ENCODE assay signal across 19 cellular contexts in the genomic region with DNA sequence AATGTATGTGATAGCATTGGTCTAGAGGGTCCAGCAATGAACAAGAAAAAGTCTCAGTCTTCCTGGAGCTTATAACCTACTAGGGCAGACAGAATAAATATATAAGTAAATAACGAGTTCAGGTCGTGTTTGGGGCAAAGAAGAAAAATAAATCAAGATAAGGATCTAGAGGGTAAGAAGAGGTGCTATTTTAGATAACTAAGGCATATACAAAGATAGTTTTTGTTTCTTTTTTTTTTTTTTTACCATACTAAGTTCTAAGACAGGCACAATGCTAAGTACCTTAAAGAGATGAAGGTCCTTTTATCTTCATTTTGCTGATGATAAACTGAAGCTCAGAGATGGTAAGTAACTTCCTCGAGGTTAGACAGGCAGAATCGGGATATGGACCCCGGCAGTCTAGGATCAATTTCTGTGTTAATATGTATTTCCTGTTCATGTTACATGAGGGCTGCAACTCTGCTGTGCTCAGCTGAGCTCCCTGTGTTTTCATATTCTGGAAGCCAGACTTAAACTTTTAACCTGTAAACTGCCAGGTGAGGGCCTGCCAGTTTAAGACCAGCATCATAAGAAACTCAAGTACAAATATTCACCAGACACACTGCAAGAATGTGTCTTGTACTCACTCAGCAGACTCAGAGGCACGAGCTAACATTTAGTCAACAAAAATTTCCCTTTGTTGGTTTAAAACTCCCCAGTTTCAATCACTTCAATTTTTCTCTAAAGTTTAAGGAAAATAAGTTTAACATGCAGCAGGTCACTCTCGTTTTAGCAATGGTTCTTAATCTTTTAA. TPM values are rescaled to one million over a fixed set of nuclear protein-coding genes. Genes with fewer than 3 reads are reported as not detected.
A peak's percentile ranks its signal among the peaks of the same experiment; 100 is the strongest.
DNase-seq lines count a peak whose midpoint lies in the region; ATAC-seq and TF ChIP-seq lines count a peak whose summit lies in the region.
"Had no signal": no experiment of that assay in that cellular context is flagged by ENCODE, and none has a peak within 500 bp of the region (broad histone marks: within the 10 kb centered on the region; RNA-seq: fewer than 3 reads in every experiment).

No MANE protein-coding gene starts in this region.

- peaks cover 31% of the 10 kb centered on the region for H3K4me1 Mint-ChIP-seq in activated CD8-positive, alpha-beta memory T cell treated with anti-CD3 and anti-CD28 coated beads, Interleukin-2, amount 10 ng/mL, durations not matched to agents 7 days and 5 days
- peaks cover 46% of the 10 kb centered on the region for H3K4me1 Mint-ChIP-seq in T-helper 17 cell
- peaks cover 33 to 38% of the 10 kb centered on the region in 2 donors for H3K4me1 Mint-ChIP-seq in effector memory CD8-positive, alpha-beta T cell (ENCODE audit: low read depth in 2 of 2)

- TF ChIP-seq POLR2A in gastrocnemius medialis (IDR thresholded peaks at IDR 0.05), result no peak

- CTCF ChIA-PET in activated CD8-positive, alpha-beta memory T cell treated with anti-CD3 and anti-CD28 coated beads, Interleukin-2, amount 10 ng/mL, durations not matched to agents 7 days and 5 days (lab: Charles Lee), result interaction anchor here (0.7 to 6.6 kb wide), 18 partner anchors 21 to 528 kb away, joined by 3 to 115 read pairs (median 4); a partner anchor contains a TSS

- peak; percentile 40 for ATAC-seq in activated CD8-positive, alpha-beta memory T cell treated with anti-CD3 and anti-CD28 coated beads, Interleukin-2, amount 10 ng/mL, durations not matched to agents 7 days and 5 days
- ATAC-seq in T-helper 17 cell (peak; percentile 49), gastrocnemius medialis (no peak), HG03025 (IDR thresholded peaks at IDR 0.05; ENCODE audit: low FRiP score, unreplicated experiment) (no peak)
- ATAC-seq in effector memory CD8-positive, alpha-beta T cell (replicated peaks), result peak; percentile 69
- ATAC-seq: A549, Panc1 had no signal

- H3K4me3 ChIP-seq in gastrocnemius medialis, result no peak overlapping the region
- H3K4me3 ChIP-seq: A549, SK-N-MC, vagina had no signal

- no peaks in the 10 kb centered on the region for H3K27me3 ChIP-seq in gastrocnemius medialis
- H3K27me3 ChIP-seq: vagina had no signal

- intact Hi-C loops in gastrocnemius medialis (cut with DNase I; ENCODE audit: low total_unique reads), result loop anchor here (5.0 to 10.0 kb wide), 4 partner anchors 124 to 529 kb away; a partner anchor contains a TSS

- in situ Hi-C loops in gastrocnemius medialis (cut with MboI; ENCODE audit: low sequenced_read_pairs in 4 of 4), result loop anchor here (5.0 to 25.0 kb wide), 4 partner anchors 127 to 529 kb away; no protein-coding TSS in a partner anchor

- peak overlapping the region; percentile 66 for H3K4me3 Mint-ChIP-seq in activated CD8-positive, alpha-beta memory T cell treated with anti-CD3 and anti-CD28 coated beads, Interleukin-2, amount 10 ng/mL, durations not matched to agents 7 days and 5 days
- peak overlapping the region; percentile 81 for H3K4me3 Mint-ChIP-seq in T-helper 17 cell
- peak overlapping the region; percentile 70 to 81 for H3K4me3 Mint-ChIP-seq in effector memory CD8-positive, alpha-beta T cell
- H3K4me3 Mint-ChIP-seq: endodermal cell had no signal

- H3K27ac Mint-ChIP-seq in activated CD8-positive, alpha-beta memory T cell treated with anti-CD3 and anti-CD28 coated beads, Interleukin-2, amount 10 ng/mL, durations not matched to agents 7 days and 5 days, result peak overlapping the region; percentile 81
- peak overlapping the region; percentile 91 for H3K27ac Mint-ChIP-seq in T-helper 17 cell
- H3K27ac Mint-ChIP-seq in effector memory CD8-positive, alpha-beta T cell, result peak overlapping the region; percentile 85 to 95
- H3K27ac Mint-ChIP-seq: endodermal cell had no signal

- no peaks in the 10 kb centered on the region for H3K9me3 Mint-ChIP-seq in activated CD8-positive, alpha-beta memory T cell treated with anti-CD3 and anti-CD28 coated beads, Interleukin-2, amount 10 ng/mL, durations not matched to agents 7 days and 5 days (ENCODE audit: low read depth)
- H3K9me3 Mint-ChIP-seq in effector memory CD8-positive, alpha-beta T cell, result no peaks in the 10 kb centered on the region
- H3K9me3 Mint-ChIP-seq: activated naive CD4-positive, alpha-beta T cell treated with anti-CD3 and anti-CD28 coated beads, Interleukin-2, amount 50 U/mL, for 72 hours; endodermal cell had no signal

- H3K36me3 ChIP-seq in gastrocnemius medialis, result no peaks in the 10 kb centered on the region
- H3K36me3 ChIP-seq: vagina had no signal

- TF ChIP-seq CTCF in gastrocnemius medialis (IDR thresholded peaks at IDR 0.05 in 4 of 5, conservative IDR thresholded peaks at IDR 0.05 in 1 of 5), result no peak

- H3K4me1 ChIP-seq in gastrocnemius medialis, result peaks cover 82 to 93% of the 10 kb centered on the region in 2 donors
- H3K4me1 ChIP-seq: A549 had no signal

- no peak for DNase-seq in activated CD8-positive, alpha-beta memory T cell treated with anti-CD3 and anti-CD28 coated beads, Interleukin-2, amount 10 ng/mL, durations not matched to agents 7 days and 5 days
- DNase-seq in activated CD8-positive, alpha-beta memory T cell treated with anti-CD3 and anti-CD28 coated beads for 24 hours, result no peak
- DNase-seq in T-helper 17 cell (no peak), gastrocnemius medialis (no peak), cortex of kidney (lab: John Stamatoyannopoulos, UW) (no peak), NCI-H2227 treated with DMSO at 0.1 percent for 48 hours (lab: John Stamatoyannopoulos, UW) (no peak)
- DNase-seq in effector memory CD8-positive, alpha-beta T cell, result no peak
- DNase-seq: DMS79 treated with DMSO at 0.1 percent for 48 hours, endodermal cell, Karpas-422, mesendoderm, NCI-H1105 treated with DMSO at 0.1 percent for 48 hours had no signal

- no peaks in the 10 kb centered on the region for H3K9me3 ChIP-seq in T-helper 17 cell (ENCODE audit: control insufficient read depth, low read length, poor library complexity, severe bottlenecking)
- no peaks in the 10 kb centered on the region for H3K9me3 ChIP-seq in gastrocnemius medialis
- H3K9me3 ChIP-seq: A549, vagina had no signal

- no peaks in the 10 kb centered on the region for H3K27me3 Mint-ChIP-seq in activated CD8-positive, alpha-beta memory T cell treated with anti-CD3 and anti-CD28 coated beads, Interleukin-2, amount 10 ng/mL, durations not matched to agents 7 days and 5 days
- H3K27me3 Mint-ChIP-seq in T-helper 17 cell, result no peaks in the 10 kb centered on the region
- H3K27me3 Mint-ChIP-seq in effector memory CD8-positive, alpha-beta T cell, result no peaks in the 10 kb centered on the region

- peak overlapping the region; percentile 28 to 98 (median 57) for H3K27ac ChIP-seq in gastrocnemius medialis
- H3K27ac ChIP-seq: A549, C4-2B, SK-N-MC, vagina had no signal

- H3K36me3 Mint-ChIP-seq in activated CD8-positive, alpha-beta memory T cell treated with anti-CD3 and anti-CD28 coated beads, Interleukin-2, amount 10 ng/mL, durations not matched to agents 7 days and 5 days, result no peaks in the 10 kb centered on the region
- peaks cover 4% of the 10 kb centered on the region for H3K36me3 Mint-ChIP-seq in T-helper 17 cell (ENCODE audit: low read depth)
- no peaks in the 10 kb centered on the region for H3K36me3 Mint-ChIP-seq in effector memory CD8-positive, alpha-beta T cell (ENCODE audit: insufficient read depth)
- H3K36me3 Mint-ChIP-seq: activated naive CD4-positive, alpha-beta T cell treated with anti-CD3 and anti-CD28 coated beads, Interleukin-2, amount 50 U/mL, for 72 hours had no signal

RNA-seq across cellular contexts. Expression of a gene that starts 23.3 kb away (rescaled TPM):
- total RNA-seq in activated CD8-positive, alpha-beta memory T cell treated with anti-CD3 and anti-CD28 coated beads, Interleukin-2, amount 10 ng/mL, durations not matched to agents 7 days and 5 days, result 10 to 100 TPM; 18.3 to 20.9 TPM
- total RNA-seq in T-helper 17 cell (10 to 100 TPM; 69.6 to 97.3 TPM), gastrocnemius medialis (100 to 1,000 TPM in 3 of 4 donors, 10 to 100 TPM in 1; 73.3 to 253 (median 128) TPM)

RNA-seq across cellular contexts. Expression of a gene that starts 24.0 kb away (rescaled TPM):
- total RNA-seq in activated CD8-positive, alpha-beta memory T cell treated with anti-CD3 and anti-CD28 coated beads, Interleukin-2, amount 10 ng/mL, durations not matched to agents 7 days and 5 days, result 10 to 100 TPM; 23.9 to 25.5 TPM
- total RNA-seq in T-helper 17 cell (1 to 10 TPM; 4.6 to 9.7 TPM), gastrocnemius medialis (10 to 100 TPM; 10.3 to 29.7 (median 17.5) TPM)

Comparison
In these comparisons a context has a peak if more than half of its experiments do, and no peak if none do; other contexts are left out.
1. ATAC-seq: peak in activated CD8-positive, alpha-beta memory T cell treated with anti-CD3 and anti-CD28 coated beads, Interleukin-2, amount 10 ng/mL, durations not matched to agents 7 days and 5 days (single experiment), T-helper 17 cell (single experiment) and effector memory CD8-positive, alpha-beta T cell (single experiment); none in gastrocnemius medialis (0 of 2) and HG03025 (single experiment).
2. Peak in every context shown above with its lines, with median percentiles within 50 percentile points of each other: H3K27ac Mint-ChIP-seq and H3K4me3 Mint-ChIP-seq.